8 cellular contexts compared by ENCODE assay signal in genomic region chr15:69413822-69414701, GRCh38. TPM values are rescaled to one million over a fixed set of nuclear protein-coding genes. Genes with fewer than 3 reads are reported as not detected.
DNase-seq lines count a peak whose midpoint lies in the region; ATAC-seq and TF ChIP-seq lines count a peak whose summit lies in the region.

Gene KIF23 (plus strand): TSS chr15:69414349. CDS start chr15:69414466, 117 bp downstream.

- H3K4me3 ChIP-seq in GM12864 (ENCODE audit: low read depth, low read length), result peak within 1 kb of the TSS; percentile 71
- peak within 1 kb of the TSS; percentile 66 for H3K4me3 ChIP-seq in cardiac muscle cell
- peak within 1 kb of the TSS; percentile 98 for H3K4me3 ChIP-seq in trophoblast cell (ENCODE audit: low read depth, low read length)

- peak within 1 kb of the TSS; percentile 33 for H2BK12ac ChIP-seq in trophoblast cell (ENCODE audit: low read length)

- H2AK5ac ChIP-seq in trophoblast cell (ENCODE audit: low read length), result peak within 1 kb of the TSS; percentile 19

- no CpG with 5 or more reads among the region's 78 CpGs for WGBS in trophoblast cell (ENCODE audit: extremely low coverage, insufficient coverage, insufficient read length)

- H3K27ac Mint-ChIP-seq in type B pancreatic cell, result peak within 1 kb of the TSS; percentile 95

- peaks cover 12% of the 10 kb centered on the region for H3K4me1 Mint-ChIP-seq in type B pancreatic cell (ENCODE audit: unreplicated experiment)

- peak within 1 kb of the TSS; percentile 94 for H3K4me2 ChIP-seq in trophoblast cell (ENCODE audit: low read length)

- H3K18ac ChIP-seq in trophoblast cell (ENCODE audit: low read length), result peak within 1 kb of the TSS; percentile 94

- DNase-seq in GM12864 (ENCODE audit: low read depth) (peak; percentile 83), NCI-H128 (lab: John Stamatoyannopoulos, UW; ENCODE audit: unreplicated experiment) (peak; percentile 63), SW480 (ENCODE audit: low spot score) (peak; percentile 93), cardiac muscle cell (ENCODE audit: low read depth in 1 of 2, low spot score in 1 of 2) (peak; percentile 95), trophoblast cell (peak; percentile 98 to 99), type B pancreatic cell (ENCODE audit: extremely low spot score, unreplicated experiment) (peak; percentile 90)
- peak; percentile 80 for DNase-seq in activated naive CD8-positive, alpha-beta T cell treated with anti-CD3 and anti-CD28 coated beads, Interleukin-2, amount 50 U/mL, for 16 hours (ENCODE audit: low read depth, low spot score)

- H3K79me1 ChIP-seq in trophoblast cell (ENCODE audit: low read length), result peaks cover 8% of the 10 kb centered on the region

- peak within 1 kb of the TSS; percentile 89 for H3K9ac ChIP-seq in trophoblast cell (ENCODE audit: low read length)

- H3K79me2 ChIP-seq in trophoblast cell (ENCODE audit: control insufficient read depth, insufficient read depth, low read length, poor library complexity), result peaks cover 8% of the 10 kb centered on the region

- no peaks in the 10 kb centered on the region for H3K27me3 Mint-ChIP-seq in type B pancreatic cell

- H2BK120ac ChIP-seq in trophoblast cell (ENCODE audit: insufficient read depth, low read length, poor library complexity), result peak within 1 kb of the TSS; percentile 72

- H4K8ac ChIP-seq in trophoblast cell (ENCODE audit: low read depth, low read length), result peak within 1 kb of the TSS; percentile 85

- peak within 1 kb of the TSS; percentile 58 for H4K12ac ChIP-seq in trophoblast cell (ENCODE audit: low read depth, low read length)

- peaks cover 13% of the 10 kb centered on the region for H3K4me1 ChIP-seq in cardiac muscle cell (ENCODE audit: low read depth)
- H3K4me1 ChIP-seq in trophoblast cell (ENCODE audit: control insufficient read depth in 1 of 2, insufficient read depth in 2 of 2, low read length in 2 of 2), result peaks cover 7 to 8% of the 10 kb centered on the region in 2 experiments

- peaks cover 11% of the 10 kb centered on the region for H3K36me3 Mint-ChIP-seq in type B pancreatic cell

- H3K27ac ChIP-seq in cardiac muscle cell (peak within 1 kb of the TSS; percentile 99), trophoblast cell (ENCODE audit: low read depth, low read length) (peak within 1 kb of the TSS; percentile 81)

- H3K36me3 ChIP-seq in cardiac muscle cell (no peaks in the 10 kb centered on the region), trophoblast cell (ENCODE audit: control insufficient read depth in 1 of 2, insufficient read depth in 2 of 2, low read length in 2 of 2) (peaks cover 2 to 10% of the 10 kb centered on the region in 2 experiments)

- H3K9me3 Mint-ChIP-seq in type B pancreatic cell, result no peaks in the 10 kb centered on the region

- peak within 1 kb of the TSS; percentile 90 for H3K4me3 Mint-ChIP-seq in type B pancreatic cell

- H4K91ac ChIP-seq in trophoblast cell (ENCODE audit: low read depth, low read length), result peak within 1 kb of the TSS; percentile 91

- H3K23ac ChIP-seq in trophoblast cell (ENCODE audit: low read length), result no peak within 1 kb of the TSS

- no peaks in the 10 kb centered on the region for H3K9me3 ChIP-seq in cardiac muscle cell (ENCODE audit: low read depth)
- no peaks in the 10 kb centered on the region for H3K9me3 ChIP-seq in trophoblast cell (ENCODE audit: insufficient read depth, low read depth, low read length)

- H3K4ac ChIP-seq in trophoblast cell (ENCODE audit: low read depth, low read length), result peak within 1 kb of the TSS; percentile 77

- H3K14ac ChIP-seq in trophoblast cell (ENCODE audit: low read length), result peak within 1 kb of the TSS; percentile 86

- peak; percentile 95 for ATAC-seq in HG02678 (IDR thresholded peaks at IDR 0.05; ENCODE audit: unreplicated experiment)

- peak within 1 kb of the TSS; percentile 79 for H2BK5ac ChIP-seq in trophoblast cell (ENCODE audit: low read depth, low read length, poor library complexity)

- no peaks in the 10 kb centered on the region for H3K27me3 ChIP-seq in cardiac muscle cell
- H3K27me3 ChIP-seq in trophoblast cell (ENCODE audit: insufficient read depth, low read length), result no peaks in the 10 kb centered on the region

- TF ChIP-seq CTCF in GM12864 (IDR thresholded peaks at IDR 0.05; ENCODE audit: low read depth, low read length, missing control alignments) (no peak), cardiac muscle cell (IDR thresholded peaks at IDR 0.05; ENCODE audit: low read depth, low read length) (no peak), type B pancreatic cell (conservative IDR thresholded peaks at IDR 0.05) (no peak)

- peak within 1 kb of the TSS; percentile 61 for H2AFZ ChIP-seq in trophoblast cell (ENCODE audit: insufficient read depth, low read length, poor library complexity)

RNA-seq across cellular contexts. Expression of gene KIF23, which starts in this region (rescaled TPM):
- total RNA-seq in cardiac muscle cell (11.2 and 58.9 TPM in 2 replicates), type B pancreatic cell (ENCODE audit: low replicate concordance) (31.8 and 48.1 TPM in 2 replicates)
- 12.3 and 45.9 TPM in 2 replicates for polyA plus RNA-seq in cardiac muscle cell
- 34.2 and 37.5 TPM in 2 replicates for polyA plus RNA-seq in trophoblast cell (2013)

Comparison
In these comparisons a context has a peak if more than half of its experiments do, and no peak if none do; other contexts are left out.
1. Peak in every context shown above with its lines: DNase-seq, ATAC-seq, H3K4me3 ChIP-seq and H3K27ac ChIP-seq.